ENCODE assay signal across 8 cellular contexts in genomic region chr3:105366302-105367062, GRCh38. TPM values are rescaled to one million over a fixed set of nuclear protein-coding genes. Genes with fewer than 3 reads are reported as not detected.
A peak's percentile ranks its signal among the peaks of the same experiment; 100 is the strongest.
DNase-seq lines count a peak whose midpoint lies in the region; ATAC-seq and TF ChIP-seq lines count a peak whose summit lies in the region.

Gene ALCAM, plus strand, starts transcription at chr3:105366909.

- no peaks in the 10 kb centered on the region for H3K27me3 ChIP-seq in kidney epithelial cell (ENCODE audit: control insufficient read depth, insufficient read depth, low read length)

- H3K27ac Mint-ChIP-seq in chondrocyte (ENCODE audit: unreplicated experiment) = peak within 1 kb of the TSS; percentile 99

- peaks cover 2% of the 10 kb centered on the region for H3K36me3 Mint-ChIP-seq in chondrocyte (ENCODE audit: low read depth)

- H3K27me3 Mint-ChIP-seq in chondrocyte (ENCODE audit: low read depth) = no peaks in the 10 kb centered on the region

- no peaks in the 10 kb centered on the region for H3K9me3 Mint-ChIP-seq in chondrocyte (ENCODE audit: low read depth)

- H3K4me1 Mint-ChIP-seq in chondrocyte (ENCODE audit: low read depth) = peaks cover 56% of the 10 kb centered on the region

- ATAC-seq in GM19035 (IDR thresholded peaks at IDR 0.05; ENCODE audit: unreplicated experiment) (peak; percentile 50), HG03342 (IDR thresholded peaks at IDR 0.05; ENCODE audit: unreplicated experiment) (peak; percentile 56)

- peak; percentile 98 for DNase-seq in Ammon's horn (ENCODE audit: low spot score)
- peak; percentile 89 to 97 for DNase-seq in NCI-H446 (lab: John Stamatoyannopoulos, UW)
- DNase-seq in activated CD4-positive, CD25-positive, alpha-beta regulatory T cell treated with anti-CD3 and anti-CD28 coated beads, Interleukin-2, amount 50 U/mL, for 72 hours = peak; percentile 77
- peak; percentile 99 for DNase-seq in chondrocyte (ENCODE audit: low spot score)
- peak; percentile 94 for DNase-seq in kidney epithelial cell (ENCODE audit: low read depth)
- peak; percentile 69 to 74 for DNase-seq in stimulated activated CD4-positive, alpha-beta T cell treated with anti-CD3 and anti-CD28 coated beads, Interleukin-15, amount 100 ng/mL, for 48 hours (ENCODE audit: low read depth in 2 of 2)

- TF ChIP-seq CTCF in chondrocyte (IDR thresholded peaks at IDR 0.05) = peak; percentile 82
- TF ChIP-seq CTCF in kidney epithelial cell (IDR thresholded peaks at IDR 0.05; ENCODE audit: insufficient read depth, low read length, poor library complexity, severe bottlenecking) = peak; percentile 81

- peak within 1 kb of the TSS; percentile 88 for H3K4me3 ChIP-seq in kidney epithelial cell (ENCODE audit: low read depth, low read length)

- no peaks in the 10 kb centered on the region for H3K36me3 ChIP-seq in kidney epithelial cell (ENCODE audit: control insufficient read depth, insufficient read depth, low read length)

- H3K4me3 Mint-ChIP-seq in chondrocyte (ENCODE audit: unreplicated experiment) = peak within 1 kb of the TSS; percentile 97

RNA-seq across cellular contexts. Expression of gene ALCAM, which starts in this region (rescaled TPM):
- total RNA-seq in chondrocyte (270 to 658 TPM (median 273 TPM) in 3 replicates), kidney epithelial cell (79.9 and 82.3 TPM in 2 replicates)

Comparison
In these comparisons a context has a peak if more than half of its experiments do, and no peak if none do; other contexts are left out.
1. Peak in every context shown above with its lines: DNase-seq, ATAC-seq and H3K4me3 ChIP-seq.